8 cellular contexts compared by ENCODE assay signal in genomic region chr1:38046884-38047602, GRCh38. TPM values are rescaled to one million over a fixed set of nuclear protein-coding genes. Genes with fewer than 3 reads are reported as not detected.
DNase-seq lines count a peak whose midpoint lies in the region; ATAC-seq, FAIRE-seq and TF ChIP-seq lines count a peak whose summit lies in the region.

No MANE protein-coding gene starts in this region.

- peaks cover 4% of the 10 kb centered on the region for H3K4me1 Mint-ChIP-seq in T-helper 2 cell treated with Interferon-gamma antibody and Interleukin-4, amounts not matched to agents 5 μg/mL and 100 μg/mL, for 36 hours (ENCODE audit: low read depth)
- H3K4me1 Mint-ChIP-seq in astrocyte (ENCODE audit: low read depth, unreplicated experiment): peaks cover 6% of the 10 kb centered on the region

- H3K9me3 Mint-ChIP-seq in T-helper 2 cell treated with Interferon-gamma antibody and Interleukin-4, amounts not matched to agents 5 μg/mL and 100 μg/mL, for 36 hours: no peaks in the 10 kb centered on the region
- H3K9me3 Mint-ChIP-seq in astrocyte (ENCODE audit: unreplicated experiment): no peaks in the 10 kb centered on the region

- WGBS in hepatocyte (ENCODE audit: low lambda C conversion rate, missing lambda C conversion rate): under 1% methylated on average over 31 of the region's 99 CpGs
- WGBS in aorta, 2 donors: 1 to 2% methylated on average over 73 to 99 of the region's 99 CpGs

- H3K4me3 ChIP-seq in astrocyte (ENCODE audit: insufficient read depth, low read depth, low read length): peak overlapping the region; percentile 54
- H3K4me3 ChIP-seq in hepatocyte: peak overlapping the region; percentile 70
- peak overlapping the region; percentile 70 for H3K4me3 ChIP-seq in rectal smooth muscle tissue (ENCODE audit: low read length)
- H3K4me3 ChIP-seq in aorta (ENCODE audit: low read length in 2 of 2): peak overlapping the region; percentile 40 to 69

- H3K79me2 ChIP-seq in astrocyte (ENCODE audit: insufficient read depth, low read length): no peaks in the 10 kb centered on the region
- no peaks in the 10 kb centered on the region for H3K79me2 ChIP-seq in hepatocyte

- H3K27me3 Mint-ChIP-seq in T-helper 2 cell treated with Interferon-gamma antibody and Interleukin-4, amounts not matched to agents 5 μg/mL and 100 μg/mL, for 36 hours (ENCODE audit: low read depth): peaks cover 44% of the 10 kb centered on the region
- H3K27me3 Mint-ChIP-seq in astrocyte (ENCODE audit: low read depth, unreplicated experiment): peaks cover 29% of the 10 kb centered on the region

- no peaks in the 10 kb centered on the region for H3K36me3 Mint-ChIP-seq in T-helper 2 cell treated with Interferon-gamma antibody and Interleukin-4, amounts not matched to agents 5 μg/mL and 100 μg/mL, for 36 hours (ENCODE audit: low read depth)
- peaks cover 6% of the 10 kb centered on the region for H3K36me3 Mint-ChIP-seq in astrocyte (ENCODE audit: low read depth, unreplicated experiment)

- H3K9me3 ChIP-seq in astrocyte (ENCODE audit: insufficient read depth, low read depth, low read length) (no peaks in the 10 kb centered on the region), hepatocyte (ENCODE audit: low read depth) (no peaks in the 10 kb centered on the region), aorta (ENCODE audit: control insufficient read depth, low read length) (no peaks in the 10 kb centered on the region)

- no peak for FAIRE-seq in astrocyte (lab: Jason Lieb, UNC)

- H3K36me3 ChIP-seq in astrocyte (ENCODE audit: insufficient read depth, low read length) (no peaks in the 10 kb centered on the region), hepatocyte (replicated peaks; ENCODE audit: insufficient read depth, low read depth) (no peaks in the 10 kb centered on the region), rectal smooth muscle tissue (ENCODE audit: control insufficient read depth, insufficient read depth, low read length) (no peaks in the 10 kb centered on the region), aorta (ENCODE audit: control insufficient read depth in 1 of 2, insufficient read depth in 2 of 2, low read length in 1 of 2) (no peaks in the 10 kb centered on the region)

- peak overlapping the region; percentile 91 for H3K4me2 ChIP-seq in astrocyte (ENCODE audit: low read length)
- H3K4me2 ChIP-seq in hepatocyte: peak overlapping the region; percentile 99

- TF ChIP-seq CTCF in astrocyte (IDR thresholded peaks at IDR 0.05; ENCODE audit: insufficient read depth, low read depth, low read length) (no peak), hepatocyte (IDR thresholded peaks at IDR 0.05; ENCODE audit: poor library complexity) (peak; percentile 21)

- intact Hi-C loops in aorta (cut with DNase I): loop anchor here in 1 of 2 donors (5.0 kb wide), 1 partner anchor 90 kb away; no protein-coding TSS in a partner anchor

- H3K27me3 ChIP-seq in astrocyte (ENCODE audit: insufficient read depth, low read length) (peaks cover 30% of the 10 kb centered on the region), hepatocyte (peaks cover 72% of the 10 kb centered on the region), rectal smooth muscle tissue (ENCODE audit: control insufficient read depth, insufficient read depth, low read length) (peaks cover 30% of the 10 kb centered on the region), aorta (ENCODE audit: control insufficient read depth in 1 of 2, insufficient read depth in 2 of 2, low read length in 1 of 2) (peaks cover 0 to 3% of the 10 kb centered on the region in 2 donors)

- H3K9me2 ChIP-seq in hepatocyte (replicated peaks; ENCODE audit: insufficient read depth): no peaks in the 10 kb centered on the region

- H2AFZ ChIP-seq in astrocyte (ENCODE audit: low read depth, low read length) (peak overlapping the region; percentile 76), hepatocyte (peak overlapping the region; percentile 86)

- no peak overlapping the region for H3K27ac ChIP-seq in astrocyte (ENCODE audit: low read depth, low read length)
- no peak overlapping the region for H3K27ac ChIP-seq in hepatocyte
- H3K27ac ChIP-seq in rectal smooth muscle tissue (ENCODE audit: low read depth, low read length): no peak overlapping the region
- peak overlapping the region in 1 of 2 donors; percentile 5 for H3K27ac ChIP-seq in aorta (ENCODE audit: low read depth in 1 of 2, low read length in 2 of 2)

- H4K20me1 ChIP-seq in astrocyte (ENCODE audit: insufficient read depth, low read length): peaks cover 4% of the 10 kb centered on the region
- no peaks in the 10 kb centered on the region for H4K20me1 ChIP-seq in hepatocyte (ENCODE audit: insufficient read depth, poor library complexity, severe bottlenecking)

- ATAC-seq in GM21717 (IDR thresholded peaks at IDR 0.05; ENCODE audit: unreplicated experiment) (peak; percentile 57), aorta (ENCODE audit: low FRiP score) (peak; percentile 93)

- H3K4me3 Mint-ChIP-seq in T-helper 2 cell treated with Interferon-gamma antibody and Interleukin-4, amounts not matched to agents 5 μg/mL and 100 μg/mL, for 36 hours: peak overlapping the region; percentile 67
- peak overlapping the region; percentile 90 for H3K4me3 Mint-ChIP-seq in astrocyte (ENCODE audit: unreplicated experiment)

- DNase-seq in D341Med (ENCODE audit: low spot score) (peak; percentile 96), Kasumi-1 (lab: John Stamatoyannopoulos, UW) (peak; percentile 30 to 37), astrocyte (ENCODE audit: low read depth) (peak; percentile 69), hepatocyte (ENCODE audit: low spot score) (peak; percentile 81), aorta (peak; percentile 90 to 96)
- DNase-seq in T-helper 2 cell treated with Interferon-gamma antibody and Interleukin-4, amounts not matched to agents 5 μg/mL and 100 μg/mL, for 36 hours (ENCODE audit: low spot score): peak; percentile 68

- H3K4me1 ChIP-seq in astrocyte (ENCODE audit: insufficient read depth, low read length): peaks cover 12% of the 10 kb centered on the region
- H3K4me1 ChIP-seq in hepatocyte (ENCODE audit: insufficient read depth): peaks cover 14% of the 10 kb centered on the region
- peaks cover 2% of the 10 kb centered on the region for H3K4me1 ChIP-seq in rectal smooth muscle tissue (ENCODE audit: control insufficient read depth, insufficient read depth, low read length)
- no peaks in the 10 kb centered on the region for H3K4me1 ChIP-seq in aorta (ENCODE audit: control insufficient read depth in 1 of 2, insufficient read depth in 2 of 2, low read length in 2 of 2)

- H3K27ac Mint-ChIP-seq in T-helper 2 cell treated with Interferon-gamma antibody and Interleukin-4, amounts not matched to agents 5 μg/mL and 100 μg/mL, for 36 hours: peak overlapping the region; percentile 36
- H3K27ac Mint-ChIP-seq in astrocyte (ENCODE audit: unreplicated experiment): no peak overlapping the region

- H3K9ac ChIP-seq in astrocyte (ENCODE audit: low read length) (no peak overlapping the region), rectal smooth muscle tissue (ENCODE audit: low read length) (no peak overlapping the region)

RNA-seq across cellular contexts. Expression of gene POU3F1, which starts 0.5 kb away (rescaled TPM):
- 2.3 and 3.3 TPM in 2 replicates for total RNA-seq in astrocyte
- total RNA-seq in hepatocyte: 1.0 TPM in 1 of 2 replicates, not detected in the other
- 0.73 and 0.83 TPM in 2 replicates for polyA plus RNA-seq in hepatocyte
- total RNA-seq in aorta: under 1 TPM; 0.21 to 0.55 TPM
- not detected for polyA plus RNA-seq in aorta

RNA-seq across cellular contexts. Expression of gene UTP11, which starts 34.5 kb away (rescaled TPM):
- total RNA-seq in astrocyte: 38.2 and 42.6 TPM in 2 replicates
- 29.9 and 39.2 TPM in 2 replicates for total RNA-seq in hepatocyte
- polyA plus RNA-seq in hepatocyte: 31.1 and 36.2 TPM in 2 replicates
- 10 to 100 TPM; 28.4 to 28.8 TPM for total RNA-seq in aorta
- 10 to 100 TPM; 24.2 to 29.9 TPM for polyA plus RNA-seq in aorta

RNA-seq across cellular contexts. Expression of gene FHL3, which starts 41.7 kb away (rescaled TPM):
- total RNA-seq in astrocyte (107 and 116 TPM in 2 replicates), hepatocyte (8.4 and 27.2 TPM in 2 replicates), aorta (10 to 100 TPM; 43.4 to 67.9 TPM)
- polyA plus RNA-seq in hepatocyte (27.2 and 28.6 TPM in 2 replicates), aorta (10 to 100 TPM; 29.9 to 53.1 TPM)

RNA-seq across cellular contexts. Expression of gene SF3A3, which starts 57.2 kb away (rescaled TPM):
- total RNA-seq in astrocyte: 66.5 and 76.8 TPM in 2 replicates
- total RNA-seq in hepatocyte: 48.8 and 51.3 TPM in 2 replicates
- polyA plus RNA-seq in hepatocyte: 40.9 and 52.8 TPM in 2 replicates
- 10 to 100 TPM; 52.5 to 56.9 TPM for total RNA-seq in aorta
- polyA plus RNA-seq in aorta: 10 to 100 TPM; 18.8 to 29.0 TPM

Comparison
In these comparisons a context has a peak if more than half of its experiments do, and no peak if none do; other contexts are left out.
1. DNase-seq: peak in every context shown above with its lines; median percentile 96 in D341Med; 93 in aorta; 81 in hepatocyte; 69 in astrocyte; 68 in T-helper 2 cell treated with Interferon-gamma antibody and Interleukin-4, amounts not matched to agents 5 μg/mL and 100 μg/mL, for 36 hours; 34 in Kasumi-1.